Comparison of ENCODE assay signal across 15 cellular contexts in the genomic region with DNA sequence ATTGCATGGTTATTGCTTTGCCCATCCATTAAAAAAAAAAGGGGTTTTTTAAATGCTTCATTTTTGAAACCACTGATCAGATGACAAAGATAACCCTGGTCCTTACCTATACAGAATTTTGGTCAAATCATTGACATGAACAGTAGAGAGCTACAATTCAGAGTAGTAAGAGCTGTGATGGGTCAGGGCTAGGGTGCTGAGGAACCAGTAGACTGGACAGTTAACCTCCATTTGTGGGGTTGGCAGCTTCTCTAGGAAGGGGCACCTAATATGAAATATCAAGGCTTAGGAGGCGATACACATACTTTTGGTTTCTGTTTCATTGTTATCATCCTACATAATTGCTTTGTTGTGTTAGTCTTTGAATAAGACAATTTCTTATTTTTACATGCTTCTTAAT. TPM values are rescaled to one million over a fixed set of nuclear protein-coding genes. Genes with fewer than 3 reads are reported as not detected.
DNase-seq lines count a peak whose midpoint lies in the region; ATAC-seq and TF ChIP-seq lines count a peak whose summit lies in the region.
"Had no signal": no experiment of that assay in that cellular context is flagged by ENCODE, and none has a peak within 500 bp of the region (broad histone marks: within the 10 kb centered on the region; RNA-seq: fewer than 3 reads in every experiment).

No MANE protein-coding gene starts in this region.

- 7 to 32% (median 25%) methylated on average over 1 of the region's 1 CpG for WGBS in spleen, 5 donors

- H3K27ac ChIP-seq in spleen: peak overlapping the region in 5 of 8 donors; percentile 29 to 51 (median 36)
- H3K27ac ChIP-seq in vagina: no peak overlapping the region

- H3K36me3 ChIP-seq in spleen (peaks cover 0 to 19% (median 0%) of the 10 kb centered on the region in 6 donors), vagina (no peaks in the 10 kb centered on the region), HAP-1 (replicated peaks) (peaks cover 15% of the 10 kb centered on the region)

- H3K4me1 Mint-ChIP-seq in activated T-cell treated with anti-CD3 and anti-CD28 coated beads, Interleukin-2, amount 50 U/mL, for 24 hours (ENCODE audit: low read depth): peaks cover 18% of the 10 kb centered on the region
- H3K4me1 Mint-ChIP-seq in activated T-helper 17 cell treated with anti-CD3 and anti-CD28 coated beads, Interleukin-2, amount 50 U/mL, for 72 hours: peaks cover 5% of the 10 kb centered on the region

- peak overlapping the region; percentile 36 for H3K4me3 Mint-ChIP-seq in activated T-cell treated with anti-CD3 and anti-CD28 coated beads, Interleukin-2, amount 50 U/mL, for 24 hours
- peak overlapping the region; percentile 75 for H3K4me3 Mint-ChIP-seq in activated T-helper 17 cell treated with anti-CD3 and anti-CD28 coated beads, Interleukin-2, amount 50 U/mL, for 72 hours
- H3K4me3 Mint-ChIP-seq: dendritic cell treated with granulocyte-macrophage colony-stimulating factor and Interleukin-4, amounts not matched to agents 40 ng/mL and 50 ng/mL, for 4 days; type B pancreatic cell had no signal

- peak overlapping the region; percentile 79 for H3K27ac Mint-ChIP-seq in activated T-cell treated with anti-CD3 and anti-CD28 coated beads, Interleukin-2, amount 50 U/mL, for 24 hours
- H3K27ac Mint-ChIP-seq in activated T-helper 17 cell treated with anti-CD3 and anti-CD28 coated beads, Interleukin-2, amount 50 U/mL, for 72 hours: peak overlapping the region; percentile 78
- H3K27ac Mint-ChIP-seq: dendritic cell treated with granulocyte-macrophage colony-stimulating factor and Interleukin-4, amounts not matched to agents 40 ng/mL and 50 ng/mL, for 4 days; type B pancreatic cell had no signal

- TF ChIP-seq POLR2A in spleen (IDR thresholded peaks at IDR 0.05) (no peak), vagina (IDR thresholded peaks at IDR 0.05) (no peak)

- H3K4me3 ChIP-seq in spleen (peak overlapping the region in 2 of 8 donors; percentile 2 to 34), vagina (no peak overlapping the region), HAP-1 (no peak overlapping the region)

- H3K4me1 ChIP-seq in spleen (peaks cover 0 to 14% (median 4%) of the 10 kb centered on the region in 6 donors), vagina (no peaks in the 10 kb centered on the region), HAP-1 (peaks cover 6% of the 10 kb centered on the region; the same call in 1 of the 2 replicates)

- DNase-seq in activated T-cell treated with anti-CD3 and anti-CD28 coated beads, Interleukin-2, amount 50 U/mL, for 24 hours: no peak
- DNase-seq in activated T-cell treated with anti-CD3 and anti-CD28 coated beads, Interleukin-2, amount 50 U/mL, for 1 hour: no peak
- DNase-seq in spleen (no peak), vagina (ENCODE audit: extremely low spot score in 2 of 2) (no peak), DMS153 treated with DMSO at 0.1 percent for 48 hours (lab: John Stamatoyannopoulos, UW; ENCODE audit: unreplicated experiment) (no peak), HAP-1 (ENCODE audit: low spot score in 2 of 2) (no peak)
- DNase-seq: DMS53, HCEC 1CT, NCI-H1092, NCI-H2227 treated with DMSO at 0.1 percent for 48 hours, PC-3 had no signal

- H3K27me3 Mint-ChIP-seq in activated T-cell treated with anti-CD3 and anti-CD28 coated beads, Interleukin-2, amount 50 U/mL, for 24 hours: no peaks in the 10 kb centered on the region
- no peaks in the 10 kb centered on the region for H3K27me3 Mint-ChIP-seq in activated T-helper 17 cell treated with anti-CD3 and anti-CD28 coated beads, Interleukin-2, amount 50 U/mL, for 72 hours
- H3K27me3 Mint-ChIP-seq: dendritic cell treated with granulocyte-macrophage colony-stimulating factor and Interleukin-4, amounts not matched to agents 40 ng/mL and 50 ng/mL, for 4 days; type B pancreatic cell had no signal

- H3K9me3 ChIP-seq in spleen (no peaks in the 10 kb centered on the region), vagina (no peaks in the 10 kb centered on the region), HAP-1 (no peaks in the 10 kb centered on the region)

- TF ChIP-seq CTCF in spleen (IDR thresholded peaks at IDR 0.05 in 8 of 11, conservative IDR thresholded peaks at IDR 0.05 in 3 of 11) (no peak), vagina (IDR thresholded peaks at IDR 0.05) (no peak)

- intact Hi-C loops in spleen (cut with DNase I; ENCODE audit: low total_unique reads): no loop called here
- intact Hi-C loops in vagina (cut with DNase I): no loop called here

- in situ Hi-C loops in HAP-1 (cut with MboI; ENCODE audit: low sequenced_read_pairs): no loop called here

- no peaks in the 10 kb centered on the region for H3K9me3 Mint-ChIP-seq in activated T-cell treated with anti-CD3 and anti-CD28 coated beads, Interleukin-2, amount 50 U/mL, for 24 hours
- no peaks in the 10 kb centered on the region for H3K9me3 Mint-ChIP-seq in activated T-helper 17 cell treated with anti-CD3 and anti-CD28 coated beads, Interleukin-2, amount 50 U/mL, for 72 hours
- H3K9me3 Mint-ChIP-seq: dendritic cell treated with granulocyte-macrophage colony-stimulating factor and Interleukin-4, amounts not matched to agents 40 ng/mL and 50 ng/mL, for 4 days; type B pancreatic cell had no signal

- H3K27me3 ChIP-seq in spleen (replicated peaks in 1 of 7): no peaks in the 10 kb centered on the region
- no peaks in the 10 kb centered on the region for H3K27me3 ChIP-seq in vagina
- no peaks in the 10 kb centered on the region for H3K27me3 ChIP-seq in HAP-1 (ENCODE audit: low read depth)

- H3K36me3 Mint-ChIP-seq in activated T-cell treated with anti-CD3 and anti-CD28 coated beads, Interleukin-2, amount 50 U/mL, for 24 hours (ENCODE audit: low read depth): peaks cover 63% of the 10 kb centered on the region
- peaks cover 13% of the 10 kb centered on the region for H3K36me3 Mint-ChIP-seq in activated T-helper 17 cell treated with anti-CD3 and anti-CD28 coated beads, Interleukin-2, amount 50 U/mL, for 72 hours (ENCODE audit: low read depth)

- ATAC-seq in HG03378 (IDR thresholded peaks at IDR 0.05; ENCODE audit: unreplicated experiment): peak; percentile 52
- ATAC-seq in activated T-helper 17 cell treated with anti-CD3 and anti-CD28 coated beads, Interleukin-2, amount 50 U/mL, for 72 hours (replicated peaks): peak; percentile 17
- ATAC-seq: PC-3 had no signal

RNA-seq across cellular contexts. Expression of a gene that starts 55.1 kb away (rescaled TPM):
- 10 to 100 TPM; 32.7 to 43.7 TPM for total RNA-seq in activated T-helper 17 cell treated with anti-CD3 and anti-CD28 coated beads, Interleukin-2, amount 50 U/mL, for 72 hours
- total RNA-seq in spleen (10 to 100 TPM; 18.3 to 35.6 (median 25.2) TPM), vagina (9.6 TPM)
- 10 to 100 TPM; 15.1 to 16.3 (median 15.4) TPM for polyA plus RNA-seq in spleen

RNA-seq across cellular contexts. Expression of a gene that starts 55.3 kb away (rescaled TPM):
- 10 to 100 TPM; 25.7 to 27.0 TPM for total RNA-seq in activated T-helper 17 cell treated with anti-CD3 and anti-CD28 coated beads, Interleukin-2, amount 50 U/mL, for 72 hours
- total RNA-seq in spleen: 10 to 100 TPM; 24.2 to 32.3 (median 28.8) TPM
- polyA plus RNA-seq in spleen: 10 to 100 TPM; 14.2 to 19.1 (median 16.8) TPM
- total RNA-seq in vagina: 17.9 TPM

RNA-seq across cellular contexts. Expression of a gene that starts 57.0 kb away (rescaled TPM):
- total RNA-seq in activated T-helper 17 cell treated with anti-CD3 and anti-CD28 coated beads, Interleukin-2, amount 50 U/mL, for 72 hours: 10 to 100 TPM; 80.5 to 82.2 TPM
- total RNA-seq in spleen (100 to 1,000 TPM in 2 of 7 donors, 10 to 100 TPM in 5; 61.8 to 106 (median 89.4) TPM), vagina (32.9 TPM)
- 10 to 100 TPM; 35.1 to 56.2 (median 47.8) TPM for polyA plus RNA-seq in spleen
